13 cellular contexts compared by ENCODE assay signal in genomic region chr14:75568141-75568540, GRCh38. TPM values are rescaled to one million over a fixed set of nuclear protein-coding genes. Genes with fewer than 3 reads are reported as not detected.
"Had no signal": no experiment of that assay in that cellular context is flagged by ENCODE, and none has a peak within 500 bp of the region (broad histone marks: within the 10 kb centered on the region; RNA-seq: fewer than 3 reads in every experiment).

No MANE protein-coding gene starts in this region.

- DNase-seq: dermis blood vessel endothelial cell; effector memory CD8-positive, alpha-beta T cell; foreskin keratinocyte; glutamatergic neuron; left ventricle myocardium inferior; naive B cell; pancreas; sigmoid colon; spleen; T-helper 9 cell had no signal

- H3K4me1 ChIP-seq: foreskin keratinocyte, left ventricle myocardium inferior, pancreas, sigmoid colon had no signal

- H3K27ac ChIP-seq: foreskin keratinocyte, left ventricle myocardium inferior, pancreas, sigmoid colon, spleen had no signal

- H3K27me3 ChIP-seq: pancreas, spleen had no signal

- H3K4me1 Mint-ChIP-seq: naive B cell had no signal

- H3K36me3 ChIP-seq: left ventricle myocardium inferior, pancreas, sigmoid colon, spleen had no signal

- H3K9me3 Mint-ChIP-seq: effector memory CD8-positive, alpha-beta T cell; naive B cell had no signal

- H3K36me3 Mint-ChIP-seq: naive B cell had no signal

- H3K9me3 ChIP-seq: left ventricle myocardium inferior, pancreas, sigmoid colon, spleen had no signal

- H3K4me3 ChIP-seq: left ventricle myocardium inferior, pancreas, sigmoid colon, spleen had no signal

- H3K27me3 Mint-ChIP-seq: effector memory CD8-positive, alpha-beta T cell had no signal

- H3K4me3 Mint-ChIP-seq: effector memory CD8-positive, alpha-beta T cell; naive B cell had no signal

- ATAC-seq: effector memory CD8-positive, alpha-beta T cell; foreskin keratinocyte; pancreas had no signal

RNA-seq across cellular contexts. Expression of gene BATF, which starts 45.9 kb away (rescaled TPM):
- total RNA-seq: astrocyte, cerebellum, foreskin keratinocyte, kidney epithelial cell had no signal
- polyA plus RNA-seq: foreskin keratinocyte had no signal
